ENCODE assay signal across 22 cellular contexts in the genomic region with DNA sequence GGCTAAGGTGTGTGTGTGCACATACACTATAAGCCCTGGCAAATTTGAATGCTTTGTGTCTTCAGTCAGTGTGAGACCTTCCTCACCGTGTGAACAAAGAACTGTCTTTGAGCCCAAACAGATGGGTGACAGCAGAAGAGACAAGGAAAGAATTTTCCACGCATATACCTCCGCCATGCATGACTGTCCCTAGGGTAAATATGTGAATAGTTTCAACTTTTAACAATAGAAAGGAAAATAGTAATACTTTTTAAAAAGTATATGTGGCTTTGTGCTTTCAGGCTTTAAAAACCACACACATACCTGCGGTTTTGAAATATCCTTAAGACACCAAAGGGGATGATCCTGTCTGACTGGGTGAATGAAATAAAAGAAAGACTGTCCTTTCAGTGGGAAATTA.
DNase-seq lines count a peak whose midpoint lies in the region; ATAC-seq, FAIRE-seq and TF ChIP-seq lines count a peak whose summit lies in the region.
"Had no signal": no experiment of that assay in that cellular context is flagged by ENCODE, and none has a peak within 500 bp of the region (broad histone marks: within the 10 kb centered on the region; RNA-seq: fewer than 3 reads in every experiment).

No MANE protein-coding gene starts in this region.

- H2AFZ ChIP-seq in keratinocyte (ENCODE audit: control insufficient read depth, low read length) = no peak overlapping the region

- no peaks in the 10 kb centered on the region for H3K27me3 ChIP-seq in keratinocyte (ENCODE audit: control insufficient read depth, extremely low read depth, insufficient read depth, low read length)
- no peaks in the 10 kb centered on the region for H3K27me3 ChIP-seq in left lung
- H3K27me3 ChIP-seq: spleen had no signal

- dilution Hi-C loops in keratinocyte (cut with MboI; ENCODE audit: extremely low pct_ligation_motif_present, low sequenced_read_pairs) = no loop called here

- H3K9me3 ChIP-seq in keratinocyte (ENCODE audit: control insufficient read depth, low read depth, low read length) (no peaks in the 10 kb centered on the region), left lung (peaks cover 0 to 7% of the 10 kb centered on the region in 2 donors)
- H3K9me3 ChIP-seq: mucosa of descending colon, spleen had no signal

- H3K4me1 ChIP-seq in keratinocyte (ENCODE audit: control insufficient read depth, extremely low read depth, insufficient read depth, low read length) (peaks cover 20% of the 10 kb centered on the region), left lung (no peaks in the 10 kb centered on the region)
- H3K4me1 ChIP-seq: spleen had no signal

- no peaks in the 10 kb centered on the region for H3K9me1 ChIP-seq in keratinocyte (ENCODE audit: control insufficient read depth, extremely low read depth, insufficient read depth, low read length)

- intact Hi-C loops in left lung (cut with DNase I) = no loop called here

- H3K4me3 ChIP-seq in keratinocyte (ENCODE audit: control insufficient read depth in 2 of 3, extremely low read depth in 1 of 3, insufficient read depth in 2 of 3, low read depth in 1 of 3, low read length in 3 of 3) = no peak overlapping the region
- no peak overlapping the region for H3K4me3 ChIP-seq in left lung
- H3K4me3 ChIP-seq: coronary artery, mucosa of descending colon, spleen had no signal

- H3K36me3 ChIP-seq in keratinocyte (ENCODE audit: control insufficient read depth in 2 of 2, extremely low read depth in 1 of 2, insufficient read depth in 2 of 2, low read length in 2 of 2) = no peaks in the 10 kb centered on the region
- no peaks in the 10 kb centered on the region for H3K36me3 ChIP-seq in left lung
- H3K36me3 ChIP-seq: spleen had no signal

- no peak for TF ChIP-seq CTCF in keratinocyte (optimal IDR thresholded peaks at IDR 0.05 in 1 of 3, IDR thresholded peaks at IDR 0.05 in 1 of 3, conservative IDR thresholded peaks at IDR 0.05 in 1 of 3; ENCODE audit: extremely low read depth in 1 of 3, insufficient read depth in 2 of 3, low read length in 3 of 3)
- no peak for TF ChIP-seq CTCF in left lung (IDR thresholded peaks at IDR 0.05)

- H3K27ac ChIP-seq in keratinocyte (ENCODE audit: control insufficient read depth, insufficient read depth, low read length) (no peak overlapping the region), left lung (no peak overlapping the region)
- H3K27ac ChIP-seq: coronary artery, spleen, VCaP had no signal

- peak; percentile 86 for FAIRE-seq in keratinocyte (lab: Jason Lieb, UNC)
- FAIRE-seq: endometrium, GM12892, HepG2 had no signal

- peak; percentile 35 for DNase-seq in EL
- DNase-seq in M059J (ENCODE audit: low read depth) = peak; percentile 80
- peak; percentile 56 for DNase-seq in astrocyte of the hippocampus (ENCODE audit: low read depth, low spot score)
- DNase-seq in keratinocyte (ENCODE audit: low read depth, low spot score) = peak; percentile 17
- DNase-seq in NCI-H2107 (lab: John Stamatoyannopoulos, UW) = no peak
- DNase-seq in left lung = no peak
- DNase-seq in NOMO-1 (lab: John Stamatoyannopoulos, UW; ENCODE audit: unreplicated experiment in 2 of 2) = no peak
- no peak for DNase-seq in NCI-H1048 (lab: John Stamatoyannopoulos, UW)
- DNase-seq: activated CD4-positive, alpha-beta memory T cell treated with anti-CD3 and anti-CD28 coated beads for 36 hours; activated T-cell treated with anti-CD3 and anti-CD28 coated beads for 4 hours; amniotic stem cell; CD4-positive, alpha-beta T cell; DMS53; mucosa of descending colon; NCI-H187; spleen; stimulated activated CD4-positive, alpha-beta T cell treated with anti-CD3 and anti-CD28 coated beads, Interleukin-4, amount 100 ng/mL, for 4 hours had no signal

- no peaks in the 10 kb centered on the region for H4K20me1 ChIP-seq in keratinocyte (ENCODE audit: control insufficient read depth, extremely low read depth, insufficient read depth, low read length)

- H3K9ac ChIP-seq in keratinocyte (ENCODE audit: control insufficient read depth, extremely low read depth, insufficient read depth, low read length) = no peak overlapping the region

- peak overlapping the region; percentile 49 for H3K4me2 ChIP-seq in keratinocyte (ENCODE audit: control insufficient read depth, extremely low read depth, insufficient read depth, low read depth, low read length)

- no peak for ATAC-seq in left lung
- ATAC-seq: HepG2, mucosa of descending colon had no signal

- no peaks in the 10 kb centered on the region for H3K79me2 ChIP-seq in keratinocyte (ENCODE audit: control insufficient read depth, insufficient read depth, low read length)

Comparison
In these comparisons a context has a peak if more than half of its experiments do, and no peak if none do; other contexts are left out.
1. DNase-seq: peak in EL (single experiment), M059J (single experiment), astrocyte of the hippocampus (single experiment) and keratinocyte (single experiment); none in NCI-H2107 (single experiment), left lung (0 of 2), NOMO-1 (0 of 2) and NCI-H1048 (single experiment).